8 cellular contexts compared by ENCODE assay signal in the genomic region with DNA sequence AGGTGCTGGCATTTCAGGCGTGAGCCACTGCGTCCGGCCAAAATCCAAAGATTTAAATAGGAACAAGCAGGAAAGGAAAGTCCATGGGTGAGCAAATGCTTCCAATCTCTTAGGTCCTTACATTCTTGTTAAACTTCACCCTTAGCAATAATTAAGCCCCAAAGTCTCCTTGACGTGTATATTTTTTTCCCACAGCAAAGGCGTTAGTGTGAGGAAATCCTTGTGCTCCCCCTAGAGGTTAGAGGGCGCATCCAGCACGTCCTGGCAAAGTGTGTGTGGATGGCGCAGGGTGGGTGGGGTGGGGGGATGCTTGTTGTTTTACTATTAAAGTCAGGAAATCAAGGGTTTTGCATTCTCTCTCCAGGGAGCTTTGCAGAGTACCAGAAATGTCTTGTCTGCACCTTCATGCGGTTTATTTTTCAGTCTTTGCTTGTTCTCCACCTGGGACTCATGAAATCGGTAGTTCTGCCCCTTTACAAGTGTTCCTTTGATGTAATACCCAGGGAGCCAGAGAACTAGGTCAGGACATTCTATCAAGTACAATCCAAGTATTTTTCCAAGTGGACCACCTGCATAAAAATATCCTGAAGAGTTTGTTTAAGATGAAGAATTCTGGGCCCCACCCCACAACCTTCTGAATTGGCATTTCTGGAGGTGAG. TPM values are rescaled to one million over a fixed set of nuclear protein-coding genes. Genes with fewer than 3 reads are reported as not detected.
DNase-seq lines count a peak whose midpoint lies in the region; ATAC-seq and TF ChIP-seq lines count a peak whose summit lies in the region.

No MANE protein-coding gene starts in this region.

- no peaks in the 10 kb centered on the region for H3K36me3 ChIP-seq in right atrium auricular region

- intact Hi-C loops in sciatic nerve (cut with DNase I): loop anchor here (10.0 kb wide), 1 partner anchor 298 kb away; the partner anchor contains the start of gene TP53I3

- H3K27me3 ChIP-seq in right atrium auricular region: no peaks in the 10 kb centered on the region

- ATAC-seq in GM18909 (IDR thresholded peaks at IDR 0.05; ENCODE audit: poor library complexity, unreplicated experiment) (peak; percentile 70), sciatic nerve (peak; percentile 94), HG02763 (IDR thresholded peaks at IDR 0.05; ENCODE audit: unreplicated experiment) (no peak)

- no peak overlapping the region for H3K27ac ChIP-seq in right atrium auricular region

- DNase-seq in ACHN (peak; percentile 91), NCI-H1092 (lab: John Stamatoyannopoulos, UW) (peak; percentile 53), SW 1271 (lab: John Stamatoyannopoulos, UW) (peak; percentile 40 to 70), amniotic epithelial cell (ENCODE audit: low read depth) (peak; percentile 63), right atrium auricular region (ENCODE audit: low spot score) (no peak), sciatic nerve (ENCODE audit: low spot score) (peak; percentile 74)

- H3K4me1 ChIP-seq in right atrium auricular region: no peaks in the 10 kb centered on the region

- H3K9me3 ChIP-seq in right atrium auricular region: no peaks in the 10 kb centered on the region

- in situ Hi-C loops in ACHN (cut with HindIII; ENCODE audit: low pct_ligation_motif_present, low pct_unique_long_range_greater_than_20kb, low sequenced_read_pairs): no loop called here

- H3K4me3 ChIP-seq in right atrium auricular region: no peak overlapping the region

- TF ChIP-seq CTCF in right atrium auricular region (IDR thresholded peaks at IDR 0.05): peak; percentile 89 to 92

RNA-seq across cellular contexts. Expression of gene ITSN2, which starts 22.2 kb away (rescaled TPM):
- total RNA-seq in right atrium auricular region (10 to 100 TPM; 40.1 to 40.4 TPM), sciatic nerve (75.3 TPM)
